9 cellular contexts compared by ENCODE assay signal in the genomic region with DNA sequence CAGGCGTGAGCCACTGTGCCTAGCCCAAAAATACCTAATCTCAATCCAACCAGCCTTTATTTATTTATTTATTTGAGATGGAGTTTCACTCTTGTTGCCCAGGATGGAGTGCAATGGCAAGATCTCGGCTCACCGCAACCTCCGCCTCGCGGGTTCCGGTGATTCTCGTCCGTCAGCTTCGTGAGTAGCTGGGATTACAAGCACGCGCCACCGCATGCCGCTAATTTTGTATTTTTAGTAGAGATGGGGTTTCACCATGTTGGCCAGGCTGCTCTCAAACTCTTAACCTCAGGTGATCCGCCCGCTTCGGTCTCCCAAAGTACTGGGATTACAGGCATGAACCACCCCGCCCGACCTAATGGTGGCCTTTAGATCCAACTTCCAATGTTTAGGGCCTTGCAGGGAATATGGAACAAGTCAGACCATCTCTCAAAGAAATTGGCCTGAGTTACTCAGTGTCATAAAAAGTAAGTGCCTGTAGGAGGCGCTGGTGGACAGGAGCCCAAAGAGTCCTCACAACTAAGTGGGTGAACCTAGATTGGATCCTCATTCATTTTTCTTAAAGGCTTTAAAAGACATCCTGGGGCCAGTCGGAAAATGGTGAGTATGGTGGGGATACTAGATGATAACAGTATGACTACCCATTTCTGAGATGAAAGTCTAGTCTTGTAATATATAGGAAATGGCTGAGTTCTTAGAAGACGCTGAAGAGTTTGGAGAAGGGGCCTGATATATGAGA. TPM values are rescaled to one million over a fixed set of nuclear protein-coding genes. Genes with fewer than 3 reads are reported as not detected.
DNase-seq lines count a peak whose midpoint lies in the region; ATAC-seq and TF ChIP-seq lines count a peak whose summit lies in the region.
"Had no signal": no experiment of that assay in that cellular context is flagged by ENCODE, and none has a peak within 500 bp of the region (broad histone marks: within the 10 kb centered on the region; RNA-seq: fewer than 3 reads in every experiment).

No MANE protein-coding gene starts in this region.

- peaks cover under 1% of the 10 kb centered on the region for H3K4me1 ChIP-seq in mucosa of descending colon (ENCODE audit: low read depth)

- intact Hi-C loops in mucosa of descending colon (cut with DNase I, micrococcal nuclease) = no loop called here

- peaks cover 48% of the 10 kb centered on the region for H3K27me3 Mint-ChIP-seq in brain
- H3K27me3 Mint-ChIP-seq in stimulated activated naive B cell treated with anti-CD40 and anti-IgM and Interleukin-4, amounts not matched to agents 10 μg/mL and 1 μg/mL and 100 μg/mL, for 72 hours = no peaks in the 10 kb centered on the region

- no peaks in the 10 kb centered on the region for H3K27me3 ChIP-seq in H7 (ENCODE audit: control insufficient read depth, insufficient read depth, low read length)

- H3K27ac Mint-ChIP-seq in brain = peak overlapping the region in 1 of 5 experiments; percentile 60
- H3K27ac Mint-ChIP-seq in stimulated activated naive B cell treated with anti-CD40 and anti-IgM and Interleukin-4, amounts not matched to agents 10 μg/mL and 1 μg/mL and 100 μg/mL, for 72 hours = no peak overlapping the region

- no peak overlapping the region for H3K4me3 Mint-ChIP-seq in brain
- no peak overlapping the region for H3K4me3 Mint-ChIP-seq in stimulated activated naive B cell treated with anti-CD40 and anti-IgM and Interleukin-4, amounts not matched to agents 10 μg/mL and 1 μg/mL and 100 μg/mL, for 72 hours

- DNase-seq in COR-L47 (lab: John Stamatoyannopoulos, UW) = peak; percentile 23
- DNase-seq in H7 = peak; percentile 88
- DNase-seq in RPMI7951 (ENCODE audit: low read depth) = peak; percentile 37
- DNase-seq in mucosa of descending colon = peak in 2 of 3 donors; percentile 37 to 80
- DNase-seq in stimulated activated naive B cell treated with anti-CD40 and anti-IgM and Interleukin-4, amounts not matched to agents 10 μg/mL and 1 μg/mL and 100 μg/mL, for 72 hours = no peak
- no peak for DNase-seq in LoVo (ENCODE audit: low spot score)
- DNase-seq in NCI-H2029 (lab: John Stamatoyannopoulos, UW) = no peak

- H3K9me3 Mint-ChIP-seq in brain = peaks cover 0 to 3% (median 0%) of the 10 kb centered on the region in 5 experiments
- H3K9me3 Mint-ChIP-seq in stimulated activated naive B cell treated with anti-CD40 and anti-IgM and Interleukin-4, amounts not matched to agents 10 μg/mL and 1 μg/mL and 100 μg/mL, for 72 hours = no peaks in the 10 kb centered on the region

- H3K36me3 Mint-ChIP-seq in brain = no peaks in the 10 kb centered on the region
- no peaks in the 10 kb centered on the region for H3K36me3 Mint-ChIP-seq in stimulated activated naive B cell treated with anti-CD40 and anti-IgM and Interleukin-4, amounts not matched to agents 10 μg/mL and 1 μg/mL and 100 μg/mL, for 72 hours

- H3K9me3 ChIP-seq in mucosa of descending colon = no peaks in the 10 kb centered on the region

- peaks cover 22% of the 10 kb centered on the region for H3K36me3 ChIP-seq in H7 (replicated peaks; ENCODE audit: control insufficient read depth, insufficient read depth, low read length)
- no peaks in the 10 kb centered on the region for H3K36me3 ChIP-seq in mucosa of descending colon (ENCODE audit: low read depth)

- H3K4me1 Mint-ChIP-seq in brain = peaks cover 28% of the 10 kb centered on the region
- peaks cover 5 to 10% of the 10 kb centered on the region in 2 donors for H3K4me1 Mint-ChIP-seq in stimulated activated naive B cell treated with anti-CD40 and anti-IgM and Interleukin-4, amounts not matched to agents 10 μg/mL and 1 μg/mL and 100 μg/mL, for 72 hours

- peak; percentile 16 to 27 for TF ChIP-seq CTCF in brain (conservative IDR thresholded peaks at IDR 0.05)
- peak; percentile 44 for TF ChIP-seq CTCF in mucosa of descending colon (IDR thresholded peaks at IDR 0.05)

- ATAC-seq in mucosa of descending colon = peak; percentile 72
- ATAC-seq in stimulated activated naive B cell treated with anti-CD40 and anti-IgM and Interleukin-4, amounts not matched to agents 10 μg/mL and 1 μg/mL and 100 μg/mL, for 72 hours (replicated peaks) = no peak

- H3K4me3 ChIP-seq in H7 (ENCODE audit: insufficient read depth, low read depth, low read length) (no peak overlapping the region), mucosa of descending colon (no peak overlapping the region)

RNA-seq across cellular contexts. Expression of gene ZSCAN10, which starts 4.6 kb away (rescaled TPM):
- total RNA-seq in H7 (2014; rRNA removed; shearing (Covaris generic)) = 217 and 238 TPM in 2 replicates
- total RNA-seq in RPMI7951 (2014; rRNA removed; shearing (Covaris generic)) = not detected in 2 replicates
- not detected for polyA plus RNA-seq in brain (ENCODE audit: insufficient read depth, low read depth, low replicate concordance)
- total RNA-seq in mucosa of descending colon = not detected
- total RNA-seq: skeletal muscle tissue had no signal

RNA-seq across cellular contexts. Expression of gene ZNF205, which starts 17.9 kb away (rescaled TPM):
- 40.2 and 41.2 TPM in 2 replicates for total RNA-seq in H7 (2014; rRNA removed; shearing (Covaris generic))
- 8.8 and 9.3 TPM in 2 replicates for total RNA-seq in RPMI7951 (2014; rRNA removed; shearing (Covaris generic))
- polyA plus RNA-seq in brain (ENCODE audit: insufficient read depth, low read depth, low replicate concordance) = 25.2 TPM
- total RNA-seq in mucosa of descending colon = 10 to 100 TPM in 2 of 3 donors, 1 to 10 TPM in 1; 8.5 to 10.2 (median 10.2) TPM

RNA-seq across cellular contexts. Expression of gene IL32, which starts 29.0 kb away (rescaled TPM):
- 7.9 and 9.9 TPM in 2 replicates for total RNA-seq in H7 (2014; rRNA removed; shearing (Covaris generic))
- total RNA-seq in RPMI7951 (2014; rRNA removed; shearing (Covaris generic)) = 24.9 and 33.1 TPM in 2 replicates
- 10.6 TPM for polyA plus RNA-seq in brain (ENCODE audit: insufficient read depth, low read depth, low replicate concordance)
- 100 to 1,000 TPM; 394 to 627 (median 413) TPM for total RNA-seq in mucosa of descending colon

RNA-seq across cellular contexts. Expression of gene ZNF213, which starts 40.4 kb away (rescaled TPM):
- total RNA-seq in H7 (2014; rRNA removed; shearing (Covaris generic)) = 5.5 and 6.3 TPM in 2 replicates
- total RNA-seq in RPMI7951 (2014; rRNA removed; shearing (Covaris generic)) = 1.6 and 2.0 TPM in 2 replicates
- polyA plus RNA-seq in brain (ENCODE audit: insufficient read depth, low read depth, low replicate concordance) = 30.4 TPM
- total RNA-seq in mucosa of descending colon = 10 to 100 TPM; 10.3 to 18.1 (median 14.1) TPM

RNA-seq across cellular contexts. Expression of gene MMP25, which starts 48.1 kb away (rescaled TPM):
- total RNA-seq in H7 (2014; rRNA removed; shearing (Covaris generic)) = 18.4 and 18.7 TPM in 2 replicates
- under 0.01 TPM in 1 of 2 replicates, not detected in the other for total RNA-seq in RPMI7951 (2014; rRNA removed; shearing (Covaris generic))
- polyA plus RNA-seq in brain (ENCODE audit: insufficient read depth, low read depth, low replicate concordance) = 0.34 TPM
- total RNA-seq in mucosa of descending colon = 1 to 10 TPM in 2 of 3 donors, under 1 TPM in 1; 0.69 to 4.0 (median 2.1) TPM

Comparison
In these comparisons a context has a peak if more than half of its experiments do, and no peak if none do; other contexts are left out.
1. DNase-seq: peak in COR-L47 (single experiment), H7 (single experiment), RPMI7951 (single experiment) and mucosa of descending colon (2 of 3); none in stimulated activated naive B cell treated with anti-CD40 and anti-IgM and Interleukin-4, amounts not matched to agents 10 μg/mL and 1 μg/mL and 100 μg/mL, for 72 hours (single experiment), LoVo (single experiment) and NCI-H2029 (single experiment).
2. RNA of gene ZSCAN10, which starts 4.6 kb away (total RNA-seq): 217 to 238 TPM in H7; not detected in RPMI7951 and not detected in mucosa of descending colon; every median in the first group is over 100 times any median in the second.
3. RNA of gene IL32, which starts 29.0 kb away (total RNA-seq): 394 to 627 TPM in mucosa of descending colon; 24.9 to 33.1 TPM in RPMI7951 and 7.9 to 9.9 TPM in H7; every median in the first group is over 10 times any median in the second.